ENCODE assay signal across 18 cellular contexts in genomic region chr2:9585486-9585885, GRCh38. TPM values are rescaled to one million over a fixed set of nuclear protein-coding genes. Genes with fewer than 3 reads are reported as not detected.
DNase-seq lines count a peak whose midpoint lies in the region; ATAC-seq, FAIRE-seq and TF ChIP-seq lines count a peak whose summit lies in the region.
"Had no signal": no experiment of that assay in that cellular context is flagged by ENCODE, and none has a peak within 500 bp of the region (broad histone marks: within the 10 kb centered on the region; RNA-seq: fewer than 3 reads in every experiment).

No MANE protein-coding gene starts in this region.

- CTCF ChIA-PET in CD4-positive, alpha-beta memory T cell (lab: Charles Lee; ENCODE audit: partially characterized antibody), result no interaction called here
- CTCF ChIA-PET in WTC11 (lab: Charles Lee) (no interaction called here), T-cell (lab: Charles Lee) (no interaction called here)

- no peak for ATAC-seq in WTC11
- no peak for ATAC-seq in natural killer cell
- ATAC-seq in T-cell (replicated peaks in 1 of 4), result no peak
- ATAC-seq: GM12878 had no signal

- peaks cover 26% of the 10 kb centered on the region for H3K4me1 Mint-ChIP-seq in activated T-cell treated with anti-CD3 and anti-CD28 coated beads, Interleukin-2, amount 50 U/mL, for 24 hours (ENCODE audit: low read depth)
- H3K4me1 Mint-ChIP-seq in CD4-positive, alpha-beta memory T cell, result peaks cover 0 to 6% (median 2%) of the 10 kb centered on the region in 4 donors
- H3K4me1 Mint-ChIP-seq in WTC11 (no peaks in the 10 kb centered on the region), natural killer cell (peaks cover 16 to 26% of the 10 kb centered on the region in 2 donors), T-cell (peaks cover 0 to 4% (median 0%) of the 10 kb centered on the region in 3 donors)
- H3K4me1 Mint-ChIP-seq: H9 had no signal

- no peaks in the 10 kb centered on the region for H3K4me1 ChIP-seq in CD4-positive, alpha-beta memory T cell (ENCODE audit: insufficient read depth, low read length)
- H3K4me1 ChIP-seq: BLaER1 had no signal

- no peak overlapping the region for H3K27ac ChIP-seq in CD4-positive, alpha-beta memory T cell (ENCODE audit: low read depth, low read length)
- H3K27ac ChIP-seq: BLaER1 had no signal

- H3K4me3 Mint-ChIP-seq in activated T-cell treated with anti-CD3 and anti-CD28 coated beads, Interleukin-2, amount 50 U/mL, for 24 hours, result no peak overlapping the region
- no peak overlapping the region for H3K4me3 Mint-ChIP-seq in CD4-positive, alpha-beta memory T cell
- H3K4me3 Mint-ChIP-seq in WTC11 (no peak overlapping the region), natural killer cell (no peak overlapping the region), T-cell (no peak overlapping the region)
- H3K4me3 Mint-ChIP-seq: CD4-positive, CD25-positive, alpha-beta regulatory T cell; H9 had no signal

- H3K9me3 Mint-ChIP-seq in activated T-cell treated with anti-CD3 and anti-CD28 coated beads, Interleukin-2, amount 50 U/mL, for 24 hours, result no peaks in the 10 kb centered on the region
- H3K9me3 Mint-ChIP-seq in CD4-positive, alpha-beta memory T cell, result no peaks in the 10 kb centered on the region
- H3K9me3 Mint-ChIP-seq in WTC11, result no peaks in the 10 kb centered on the region
- no peaks in the 10 kb centered on the region for H3K9me3 Mint-ChIP-seq in natural killer cell
- no peaks in the 10 kb centered on the region for H3K9me3 Mint-ChIP-seq in T-cell
- H3K9me3 Mint-ChIP-seq: CD4-positive, CD25-positive, alpha-beta regulatory T cell; H9 had no signal

- peaks cover 38% of the 10 kb centered on the region for H3K36me3 ChIP-seq in CD4-positive, alpha-beta memory T cell (ENCODE audit: insufficient read depth, low read length)

- intact Hi-C loops in CD4-positive, alpha-beta memory T cell (cut with micrococcal nuclease), result no loop called here
- intact Hi-C loops in natural killer cell (cut with micrococcal nuclease), result no loop called here

- POLR2A ChIA-PET in CD4-positive, alpha-beta memory T cell (lab: Charles Lee; ENCODE audit: partially characterized antibody), result no interaction called here
- POLR2A ChIA-PET in WTC11 (lab: Charles Lee), result no interaction called here
- POLR2A ChIA-PET in T-cell (lab: Charles Lee), result no interaction called here

- no peaks in the 10 kb centered on the region for H3K9me3 ChIP-seq in CD4-positive, alpha-beta memory T cell (ENCODE audit: control insufficient read depth in 1 of 2, low read length in 2 of 2)
- H3K9me3 ChIP-seq: BLaER1 had no signal

- H3K27me3 ChIP-seq in CD4-positive, alpha-beta memory T cell (ENCODE audit: insufficient read depth, low read length), result no peaks in the 10 kb centered on the region
- H3K27me3 ChIP-seq: BLaER1 had no signal

- FAIRE-seq in urothelium cell line (lab: Jason Lieb, UNC), result no peak
- FAIRE-seq: GM12878, HTR-8/SVneo had no signal

- no peak overlapping the region for H3K4me3 ChIP-seq in CD4-positive, alpha-beta memory T cell (ENCODE audit: low read length in 2 of 2)
- H3K4me3 ChIP-seq: BLaER1, GM12878 had no signal

- no peak for TF ChIP-seq CTCF in WTC11 (IDR thresholded peaks at IDR 0.05)
- no peak for TF ChIP-seq CTCF in natural killer cell (IDR thresholded peaks at IDR 0.05)

- peak overlapping the region; percentile 68 for H3K27ac Mint-ChIP-seq in activated T-cell treated with anti-CD3 and anti-CD28 coated beads, Interleukin-2, amount 50 U/mL, for 24 hours
- H3K27ac Mint-ChIP-seq in CD4-positive, alpha-beta memory T cell, result peak overlapping the region in 4 of 7 donors; percentile 3 to 72 (median 30)
- H3K27ac Mint-ChIP-seq in WTC11, result no peak overlapping the region
- peak overlapping the region; percentile 63 to 71 for H3K27ac Mint-ChIP-seq in natural killer cell
- H3K27ac Mint-ChIP-seq in T-cell, result peak overlapping the region in 1 of 2 donors; percentile 2
- H3K27ac Mint-ChIP-seq: H9 had no signal

- H3K36me3 Mint-ChIP-seq in activated T-cell treated with anti-CD3 and anti-CD28 coated beads, Interleukin-2, amount 50 U/mL, for 24 hours (ENCODE audit: low read depth), result peaks cover 81% of the 10 kb centered on the region
- H3K36me3 Mint-ChIP-seq in CD4-positive, alpha-beta memory T cell, result peaks cover 41 to 57% of the 10 kb centered on the region in 2 donors
- peaks cover 42% of the 10 kb centered on the region for H3K36me3 Mint-ChIP-seq in WTC11
- no peaks in the 10 kb centered on the region for H3K36me3 Mint-ChIP-seq in natural killer cell
- peaks cover 45% of the 10 kb centered on the region for H3K36me3 Mint-ChIP-seq in T-cell

- no peak for DNase-seq in activated T-cell treated with anti-CD3 and anti-CD28 coated beads, Interleukin-2, amount 50 U/mL, for 24 hours
- no peak for DNase-seq in activated T-cell treated with anti-CD3 and anti-CD28 coated beads, Interleukin-2, amount 50 U/mL, for 1 hour
- DNase-seq in CD4-positive, alpha-beta memory T cell, result no peak
- DNase-seq in WTC11 (ENCODE audit: low spot score), result no peak
- DNase-seq in natural killer cell, result no peak
- DNase-seq in NCI-H82 treated with DMSO at 0.1 percent for 48 hours (lab: John Stamatoyannopoulos, UW; ENCODE audit: unreplicated experiment), result no peak
- DNase-seq in urothelium cell line (ENCODE audit: low spot score), result no peak
- no peak for DNase-seq in T-cell
- DNase-seq: 8988T; AML-193; Calu3; CD4-positive, CD25-positive, alpha-beta regulatory T cell; DMS 273 treated with DMSO at 0.1 percent for 48 hours; GOT3; H9 had no signal

- H3K27me3 Mint-ChIP-seq in activated T-cell treated with anti-CD3 and anti-CD28 coated beads, Interleukin-2, amount 50 U/mL, for 24 hours, result no peaks in the 10 kb centered on the region
- H3K27me3 Mint-ChIP-seq in CD4-positive, alpha-beta memory T cell, result no peaks in the 10 kb centered on the region
- H3K27me3 Mint-ChIP-seq in WTC11 (ENCODE audit: low read depth), result no peaks in the 10 kb centered on the region
- H3K27me3 Mint-ChIP-seq in natural killer cell (ENCODE audit: low read depth in 2 of 2), result no peaks in the 10 kb centered on the region
- no peaks in the 10 kb centered on the region for H3K27me3 Mint-ChIP-seq in T-cell
- H3K27me3 Mint-ChIP-seq: CD4-positive, CD25-positive, alpha-beta regulatory T cell had no signal

TF ChIP-seq in WTC11, 78 proteins besides CTCF, POLR2A, EP300 and RAD21:
- TF ChIP-seq USF1 (CRISPR knock-in tag; IDR thresholded peaks at IDR 0.05), result no peak
- TF ChIP-seq ZSCAN18 (CRISPR knock-in tag; IDR thresholded peaks at IDR 0.05), result no peak
- TF ChIP-seq GABPB1 (CRISPR knock-in tag; IDR thresholded peaks at IDR 0.05), result no peak
- no peak for TF ChIP-seq ZNF219 (CRISPR knock-in tag; IDR thresholded peaks at IDR 0.05; ENCODE audit: borderline replicate concordance)
- no peak for TF ChIP-seq ELF4 (CRISPR knock-in tag; IDR thresholded peaks at IDR 0.05; ENCODE audit: low read depth)
- no peak for TF ChIP-seq ZNF416 (CRISPR knock-in tag; IDR thresholded peaks at IDR 0.05)
- no peak for TF ChIP-seq MYBL2 (CRISPR knock-in tag; IDR thresholded peaks at IDR 0.05)
- TF ChIP-seq ZNF121 (CRISPR knock-in tag; IDR thresholded peaks at IDR 0.05), result peak; percentile 68; the same call in 1 of the 2 replicates

RNA-seq across cellular contexts. Expression of gene ADAM17, which starts 29.9 kb away (rescaled TPM):
- 10 to 100 TPM; 32.7 to 35.6 TPM for total RNA-seq in CD4-positive, alpha-beta memory T cell
- 10 to 100 TPM in 1 of 2 donors, 1 to 10 TPM in 1; 8.1 to 13.7 TPM for polyA plus RNA-seq in CD4-positive, alpha-beta memory T cell
- total RNA-seq in WTC11 (2021), result 23.5 to 25.9 TPM (median 25.5 TPM) in 3 replicates
- total RNA-seq in natural killer cell, result 10 to 100 TPM; 44.0 to 53.8 (median 46.8) TPM
- total RNA-seq in T-cell, result 10 to 100 TPM; 26.5 to 34.5 (median 29.5) TPM

RNA-seq across cellular contexts. Expression of gene YWHAQ, which starts 45.3 kb away (rescaled TPM):
- total RNA-seq in CD4-positive, alpha-beta memory T cell, result 100 to 1,000 TPM; 124 TPM
- polyA plus RNA-seq in CD4-positive, alpha-beta memory T cell, result 100 to 1,000 TPM; 315 to 504 TPM
- total RNA-seq in WTC11 (2021) (394 to 395 TPM (median 395 TPM) in 3 replicates), natural killer cell (100 to 1,000 TPM; 227 to 240 (median 238) TPM), T-cell (100 to 1,000 TPM; 104 to 141 (median 139) TPM)
